11 cellular contexts compared by ENCODE assay signal in the genomic region with DNA sequence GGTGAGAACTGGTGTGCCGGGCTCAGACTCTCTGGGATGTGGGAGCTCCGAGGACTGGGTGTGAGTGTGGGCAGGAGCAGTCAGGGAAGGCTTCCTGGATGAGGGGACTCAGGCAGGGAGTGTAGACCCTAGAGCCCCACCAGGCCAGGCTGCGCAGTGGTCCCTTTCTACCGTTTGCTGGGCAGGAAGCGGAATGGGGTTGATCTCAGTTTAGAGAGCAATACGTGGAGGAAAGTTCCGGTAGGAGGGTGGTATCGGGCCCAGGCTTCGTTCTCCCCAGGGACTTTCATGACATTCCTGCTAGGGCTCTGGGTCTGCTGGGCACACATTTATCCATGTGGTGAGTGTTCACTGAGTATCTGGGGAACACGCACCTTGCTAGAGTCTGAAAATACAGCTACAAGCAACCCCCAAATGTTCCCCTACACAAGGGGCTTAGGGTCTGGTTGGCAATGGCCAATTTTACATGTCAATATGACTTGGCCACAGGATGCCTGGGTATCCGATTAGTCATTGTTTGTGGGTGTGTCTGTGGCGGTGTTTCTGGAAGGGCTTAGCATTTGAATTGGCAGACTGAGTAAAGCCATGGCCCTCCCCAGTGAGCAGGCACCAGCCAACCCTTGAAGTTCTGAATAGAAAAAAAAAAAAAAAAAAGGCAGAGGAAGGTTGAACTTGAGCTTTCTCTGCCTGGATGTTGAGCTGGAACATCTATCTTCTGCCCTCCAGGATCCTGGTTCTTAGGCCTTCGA. TPM values are rescaled to one million over a fixed set of nuclear protein-coding genes. Genes with fewer than 3 reads are reported as not detected.
DNase-seq lines count a peak whose midpoint lies in the region; FAIRE-seq and TF ChIP-seq lines count a peak whose summit lies in the region.
"Had no signal": no experiment of that assay in that cellular context is flagged by ENCODE, and none has a peak within 500 bp of the region (broad histone marks: within the 10 kb centered on the region; RNA-seq: fewer than 3 reads in every experiment).

No MANE protein-coding gene starts in this region.

- peak overlapping the region; percentile 64 for H3K4me2 ChIP-seq in smooth muscle cell

- H3K4me1 Mint-ChIP-seq in type B pancreatic cell (ENCODE audit: unreplicated experiment), result peaks cover 17% of the 10 kb centered on the region

- 44% methylated on average over 13 of the region's 13 CpGs for whole genome bisulfite sequencing in smooth muscle cell (ENCODE audit: low lambda C conversion rate)
- WGBS in sigmoid colon, 2 donors, result 75% methylated on average over 13 of the region's 13 CpGs

- no peaks in the 10 kb centered on the region for H3K9me3 ChIP-seq in smooth muscle cell (replicated peaks; ENCODE audit: low read depth)
- no peaks in the 10 kb centered on the region for H3K9me3 ChIP-seq in sigmoid colon
- H3K9me3 ChIP-seq: gastroesophageal sphincter, ovary had no signal

- no peaks in the 10 kb centered on the region for H3K36me3 Mint-ChIP-seq in type B pancreatic cell
- H3K36me3 Mint-ChIP-seq: T-cell had no signal

- no peak overlapping the region for H3K27ac Mint-ChIP-seq in type B pancreatic cell
- H3K27ac Mint-ChIP-seq: T-cell had no signal

- no peak overlapping the region for H2AFZ ChIP-seq in smooth muscle cell (ENCODE audit: low read depth)

- TF ChIP-seq CTCF in smooth muscle cell (IDR thresholded peaks at IDR 0.05; ENCODE audit: borderline replicate concordance, insufficient read depth, poor library complexity, severe bottlenecking) (no peak), sigmoid colon (IDR thresholded peaks at IDR 0.05) (no peak), type B pancreatic cell (conservative IDR thresholded peaks at IDR 0.05) (no peak)

- TF ChIP-seq POLR2A in GM12891 (IDR thresholded peaks at IDR 0.05; ENCODE audit: low read depth, low read length), result no peak
- no peak for TF ChIP-seq POLR2A in sigmoid colon (IDR thresholded peaks at IDR 0.05)

- TF ChIP-seq EP300 in sigmoid colon (IDR thresholded peaks at IDR 0.05), result no peak

- no peaks in the 10 kb centered on the region for H3K36me3 ChIP-seq in smooth muscle cell (ENCODE audit: low read depth)
- H3K36me3 ChIP-seq in sigmoid colon, result no peaks in the 10 kb centered on the region
- H3K36me3 ChIP-seq: gastroesophageal sphincter, ovary had no signal

- H3K27me3 Mint-ChIP-seq in type B pancreatic cell, result peaks cover 66% of the 10 kb centered on the region

- H3K9me3 Mint-ChIP-seq in type B pancreatic cell, result no peaks in the 10 kb centered on the region
- H3K9me3 Mint-ChIP-seq: T-cell had no signal

- H4K20me1 ChIP-seq in smooth muscle cell (ENCODE audit: low read depth), result no peaks in the 10 kb centered on the region

- H3F3A ChIP-seq in smooth muscle cell (ENCODE audit: low read depth), result no peaks in the 10 kb centered on the region

- no peaks in the 10 kb centered on the region for H3K79me2 ChIP-seq in smooth muscle cell (ENCODE audit: low read depth)

- peak; percentile 58 for DNase-seq in NK-92 treated with Interleukin-12 subunit alpha and Interleukin-12 subunit beta, amount 100 ng/mL, for 24 hours (lab: John Stamatoyannopoulos, UW)
- DNase-seq in NK-92 (lab: John Stamatoyannopoulos, UW; ENCODE audit: unreplicated experiment), result no peak
- peak; percentile 32 for DNase-seq in RKO (ENCODE audit: low spot score)
- peak; percentile 54 for DNase-seq in fibroblast of peridontal ligament (ENCODE audit: extremely low read depth)
- DNase-seq in smooth muscle cell (lab: John Stamatoyannopoulos, UW; ENCODE audit: unreplicated experiment), result no peak
- DNase-seq in GM12891 (ENCODE audit: insufficient read length, low spot score), result no peak
- DNase-seq in sigmoid colon, result no peak
- DNase-seq in type B pancreatic cell (ENCODE audit: extremely low spot score, unreplicated experiment), result no peak

- intact Hi-C loops in sigmoid colon (cut with DNase I), result no loop called here

- H3K9ac ChIP-seq in smooth muscle cell (ENCODE audit: low read depth), result no peak overlapping the region

- no peak overlapping the region for H3K4me3 ChIP-seq in smooth muscle cell
- H3K4me3 ChIP-seq in sigmoid colon, result no peak overlapping the region
- H3K4me3 ChIP-seq: ovary had no signal

- H3K27ac ChIP-seq in smooth muscle cell (ENCODE audit: low read depth), result no peak overlapping the region
- H3K27ac ChIP-seq in sigmoid colon, result no peak overlapping the region
- H3K27ac ChIP-seq: gastroesophageal sphincter, ovary had no signal

- peaks cover 25% of the 10 kb centered on the region for H3K27me3 ChIP-seq in smooth muscle cell (ENCODE audit: low read depth)
- H3K27me3 ChIP-seq in sigmoid colon, result peaks cover 0 to 7% (median 0%) of the 10 kb centered on the region in 3 donors
- H3K27me3 ChIP-seq: ovary had no signal

- FAIRE-seq in GM12891 (lab: Jason Lieb, UNC), result no peak

- H3K4me1 ChIP-seq in smooth muscle cell (ENCODE audit: low read depth) (peaks cover 15% of the 10 kb centered on the region), sigmoid colon (peaks cover 0 to 17% (median 6%) of the 10 kb centered on the region in 4 donors)

- no peak overlapping the region for H3K4me3 Mint-ChIP-seq in type B pancreatic cell

TF ChIP-seq in GM12891, 5 proteins besides CTCF, POLR2A, EP300 and RAD21:
- TF ChIP-seq POU2F2 (IDR thresholded peaks at IDR 0.05; ENCODE audit: low read depth, low read length) (no peak), TAF1 (IDR thresholded peaks at IDR 0.05; ENCODE audit: low read depth, low read length) (no peak), PAX5 (IDR thresholded peaks at IDR 0.05; ENCODE audit: insufficient read depth, low read length, severe bottlenecking) (no peak), SPI1 (IDR thresholded peaks at IDR 0.05; ENCODE audit: low read depth, low read length) (no peak), POLR2AphosphoS5 (IDR thresholded peaks at IDR 0.05; ENCODE audit: low read depth, low read length) (no peak)
TF ChIP-seq in GM12891: peak in this region for 0.

RNA-seq across cellular contexts. Expression of a gene that starts 20.8 kb away (rescaled TPM):
- total RNA-seq in smooth muscle cell, result not detected in 2 replicates
- polyA plus RNA-seq in smooth muscle cell, result not detected in 2 replicates
- polyA plus RNA-seq in GM12891 (2012; ENCODE audit: low read depth, missing spikeins), result not detected
- total RNA-seq in sigmoid colon, result not detected
- polyA plus RNA-seq in sigmoid colon, result not detected
- not detected in 2 replicates for total RNA-seq in type B pancreatic cell (ENCODE audit: low replicate concordance)
- total RNA-seq: gastroesophageal sphincter, ovary, T-cell had no signal
- polyA plus RNA-seq: ovary had no signal

Comparison
In these comparisons a context has a peak if more than half of its experiments do, and no peak if none do; other contexts are left out.
1. DNase-seq: peak in NK-92 treated with Interleukin-12 subunit alpha and Interleukin-12 subunit beta, amount 100 ng/mL, for 24 hours (single experiment), RKO (single experiment) and fibroblast of peridontal ligament (single experiment); none in NK-92 (single experiment), smooth muscle cell (single experiment), GM12891 (single experiment), sigmoid colon (single experiment) and type B pancreatic cell (single experiment).